In the genomic region with DNA sequence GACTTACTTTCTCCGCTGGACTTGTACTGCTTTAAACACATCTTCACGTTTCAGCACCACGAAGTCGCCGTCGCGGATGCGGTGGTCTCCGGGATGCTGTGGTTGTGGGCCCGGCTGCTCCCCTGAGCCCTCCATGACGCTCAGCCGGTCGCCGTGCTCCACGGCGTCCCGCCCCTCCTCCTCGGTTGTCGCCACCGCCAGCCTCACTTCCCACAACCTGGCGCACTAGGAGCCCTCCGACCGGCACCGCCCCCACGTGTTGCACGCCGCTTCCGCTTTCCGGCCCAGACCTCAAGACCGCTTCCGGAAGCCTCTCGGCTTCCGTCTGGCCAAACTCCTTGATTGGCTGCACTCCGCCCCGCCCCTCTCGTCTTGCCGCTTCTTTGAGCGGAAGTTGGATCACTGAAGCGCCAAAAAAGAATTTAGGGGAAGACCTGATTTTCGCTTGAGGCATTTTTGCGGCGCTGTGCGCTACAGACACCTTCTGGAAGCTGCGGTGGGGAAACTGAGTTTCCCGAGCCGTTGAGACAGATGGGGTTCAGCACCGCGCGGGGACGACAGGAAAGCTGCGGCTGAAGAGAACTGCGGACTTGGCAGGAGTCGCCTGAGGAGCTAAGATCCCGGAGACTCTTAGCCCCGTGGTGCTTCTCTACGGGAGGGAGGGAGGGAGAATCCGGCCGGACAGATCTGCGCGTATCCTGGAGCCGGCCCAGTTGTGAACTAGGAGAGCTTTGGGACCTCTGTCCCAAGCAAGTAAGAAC, we compare ENCODE assay signal across 1 cellular context.
TF ChIP-seq lines count a peak whose summit lies in the region.

A gene (plus strand): TSS at position 382 of the 761 bp plus-strand sequence. CDS start 1,364 bp downstream, outside the sequence.
A gene with protein sequence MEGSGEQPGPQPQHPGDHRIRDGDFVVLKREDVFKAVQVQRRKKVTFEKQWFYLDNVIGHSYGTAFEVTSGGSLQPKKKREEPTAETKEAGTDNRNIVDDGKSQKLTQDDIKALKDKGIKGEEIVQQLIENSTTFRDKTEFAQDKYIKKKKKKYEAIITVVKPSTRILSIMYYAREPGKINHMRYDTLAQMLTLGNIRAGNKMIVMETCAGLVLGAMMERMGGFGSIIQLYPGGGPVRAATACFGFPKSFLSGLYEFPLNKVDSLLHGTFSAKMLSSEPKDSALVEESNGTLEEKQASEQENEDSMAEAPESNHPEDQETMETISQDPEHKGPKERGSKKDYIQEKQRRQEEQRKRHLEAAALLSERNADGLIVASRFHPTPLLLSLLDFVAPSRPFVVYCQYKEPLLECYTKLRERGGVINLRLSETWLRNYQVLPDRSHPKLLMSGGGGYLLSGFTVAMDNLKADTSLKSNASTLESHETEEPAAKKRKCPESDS (minus strand): TSS at position 263 of the 761 bp plus-strand sequence. CDS start 128 bp downstream, at position 135.

TF ChIP-seq in K562, 482 proteins besides CTCF, POLR2A, EP300 and RAD21 (continued from another document):
- TF ChIP-seq, protein P1, sequence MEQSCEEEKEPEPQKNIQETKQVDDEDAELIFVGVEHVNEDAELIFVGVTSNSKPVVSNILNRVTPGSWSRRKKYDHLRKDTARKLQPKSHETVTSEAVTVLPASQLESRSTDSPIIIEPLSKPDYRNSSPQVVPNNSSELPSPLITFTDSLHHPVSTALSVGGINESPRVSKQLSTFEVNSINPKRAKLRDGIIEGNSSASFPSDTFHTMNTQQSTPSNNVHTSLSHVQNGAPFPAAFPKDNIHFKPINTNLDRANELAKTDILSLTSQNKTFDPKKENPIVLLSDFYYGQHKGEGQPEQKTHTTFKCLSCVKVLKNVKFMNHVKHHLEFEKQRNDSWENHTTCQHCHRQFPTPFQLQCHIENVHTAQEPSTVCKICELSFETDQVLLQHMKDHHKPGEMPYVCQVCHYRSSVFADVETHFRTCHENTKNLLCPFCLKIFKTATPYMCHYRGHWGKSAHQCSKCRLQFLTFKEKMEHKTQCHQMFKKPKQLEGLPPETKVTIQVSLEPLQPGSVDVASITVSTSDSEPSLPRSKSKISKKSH (CRISPR knock-in tag; IDR thresholded peaks at IDR 0.05) = no peak
- no peak for TF ChIP-seq ZNF408 (CRISPR knock-in tag; IDR thresholded peaks at IDR 0.05; ENCODE audit: low read depth)
- TF ChIP-seq PTBP1 (IDR thresholded peaks at IDR 0.05; ENCODE audit: low read depth, low read length) = no peak
- TF ChIP-seq ZNF551 (CRISPR knock-in tag; IDR thresholded peaks at IDR 0.05) = no peak
- TF ChIP-seq ETV1 (tag; conservative IDR thresholded peaks at IDR 0.05; ENCODE audit: low read depth) = peak; percentile 75
- peak; percentile 92 for TF ChIP-seq RBBP5 (IDR thresholded peaks at IDR 0.05; ENCODE audit: borderline replicate concordance, insufficient read depth, low read length, poor library complexity, severe bottlenecking)
TF ChIP-seq in K562: peak in this region for 110.
